Comparison of ENCODE assay signal across 19 cellular contexts in the genomic region with DNA sequence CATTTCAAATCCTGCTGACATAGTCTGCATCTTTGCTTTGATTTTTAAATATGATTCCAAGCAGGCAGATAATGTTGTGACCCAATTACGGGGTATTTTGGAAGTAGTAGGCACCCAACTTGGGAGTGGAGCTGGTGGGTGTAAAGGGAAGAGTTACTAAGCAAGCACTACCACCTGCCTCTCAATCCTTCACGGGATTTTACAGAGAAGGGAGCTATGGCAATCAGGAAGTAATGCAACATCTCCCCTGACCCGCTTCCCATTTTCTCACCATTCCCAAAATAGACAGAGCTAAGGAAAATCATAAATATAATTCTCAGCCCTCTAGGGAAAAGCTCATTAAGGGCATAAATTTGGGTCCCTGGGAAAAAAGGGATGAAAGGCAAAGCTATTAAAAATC. TPM values are rescaled to one million over a fixed set of nuclear protein-coding genes. Genes with fewer than 3 reads are reported as not detected.
DNase-seq lines count a peak whose midpoint lies in the region; ATAC-seq, FAIRE-seq and TF ChIP-seq lines count a peak whose summit lies in the region.
"Had no signal": no experiment of that assay in that cellular context is flagged by ENCODE, and none has a peak within 500 bp of the region (broad histone marks: within the 10 kb centered on the region; RNA-seq: fewer than 3 reads in every experiment).

No MANE protein-coding gene starts in this region.

- no peaks in the 10 kb centered on the region for H3K9me3 Mint-ChIP-seq in astrocyte (ENCODE audit: unreplicated experiment)
- peaks cover 0 to 3% of the 10 kb centered on the region in 2 donors for H3K9me3 Mint-ChIP-seq in effector memory CD8-positive, alpha-beta T cell
- H3K9me3 Mint-ChIP-seq: activated naive CD4-positive, alpha-beta T cell treated with anti-CD3 and anti-CD28 coated beads for 36 hours had no signal

- H3K4me1 ChIP-seq in HCT116 (ENCODE audit: control insufficient read depth in 1 of 2, insufficient read depth in 2 of 2, low read length in 2 of 2), result peaks cover 53 to 73% of the 10 kb centered on the region in 2 experiments
- H3K4me1 ChIP-seq in astrocyte (ENCODE audit: insufficient read depth, low read length), result peaks cover 47% of the 10 kb centered on the region
- peaks cover 0 to 26% of the 10 kb centered on the region in 2 donors for H3K4me1 ChIP-seq in left lung
- peaks cover 8% of the 10 kb centered on the region for H3K4me1 ChIP-seq in smooth muscle cell (ENCODE audit: low read depth)

- H3F3A ChIP-seq in smooth muscle cell (ENCODE audit: low read depth), result peaks cover 7% of the 10 kb centered on the region

- no peak overlapping the region for H2AFZ ChIP-seq in HCT116 (ENCODE audit: low read depth, low read length, poor library complexity, severe bottlenecking)
- no peak overlapping the region for H2AFZ ChIP-seq in astrocyte (ENCODE audit: low read depth, low read length)
- H2AFZ ChIP-seq in smooth muscle cell (ENCODE audit: low read depth), result no peak overlapping the region

- H3K27ac ChIP-seq in HCT116 (ENCODE audit: low read depth, low read length) (peak overlapping the region; percentile 56; the same call in 1 of the 2 replicates), astrocyte (ENCODE audit: low read depth, low read length) (peak overlapping the region; percentile 31), left lung (peak overlapping the region; percentile 28 to 50), smooth muscle cell (ENCODE audit: low read depth) (peak overlapping the region; percentile 80)

- H3K9ac ChIP-seq in HCT116 (ENCODE audit: low read length) (peak overlapping the region; percentile 36), astrocyte (ENCODE audit: low read length) (peak overlapping the region; percentile 1), smooth muscle cell (ENCODE audit: low read depth) (no peak overlapping the region)

- no peak overlapping the region for H3K4me3 Mint-ChIP-seq in astrocyte (ENCODE audit: unreplicated experiment)
- no peak overlapping the region for H3K4me3 Mint-ChIP-seq in effector memory CD8-positive, alpha-beta T cell
- H3K4me3 Mint-ChIP-seq: activated naive CD4-positive, alpha-beta T cell treated with anti-CD3 and anti-CD28 coated beads for 36 hours had no signal

- H3K27me3 ChIP-seq in HCT116 (ENCODE audit: insufficient read depth, low read length), result no peaks in the 10 kb centered on the region
- no peaks in the 10 kb centered on the region for H3K27me3 ChIP-seq in astrocyte (ENCODE audit: insufficient read depth, low read length)
- no peaks in the 10 kb centered on the region for H3K27me3 ChIP-seq in left lung
- H3K27me3 ChIP-seq in smooth muscle cell (ENCODE audit: low read depth), result no peaks in the 10 kb centered on the region

- H3K4me1 Mint-ChIP-seq in astrocyte (ENCODE audit: low read depth, unreplicated experiment), result peaks cover 82% of the 10 kb centered on the region
- no peaks in the 10 kb centered on the region for H3K4me1 Mint-ChIP-seq in effector memory CD8-positive, alpha-beta T cell (ENCODE audit: low read depth in 2 of 2)

- RAD21 ChIA-PET in HCT116 (lab: Charles Lee; ENCODE audit: low non-redundant PET in 1 of 2, low total read pairs in 2 of 2, uncharacterized antibody in 2 of 2, unreplicated experiment in 2 of 2), result interaction anchor here (0.6 to 1.8 kb wide), 2 partner anchors 9 to 11 kb away, joined by 4 read pairs; partner anchors contain the start of gene APBB2 (in 2 of the 2)

- H4K20me1 ChIP-seq in HCT116 (ENCODE audit: insufficient read depth), result peaks cover 6% of the 10 kb centered on the region; the same call in 1 of the 2 replicates
- peaks cover 41% of the 10 kb centered on the region for H4K20me1 ChIP-seq in astrocyte (ENCODE audit: insufficient read depth, low read length)
- peaks cover 54% of the 10 kb centered on the region for H4K20me1 ChIP-seq in smooth muscle cell (ENCODE audit: low read depth)

- peaks cover 7% of the 10 kb centered on the region for H3K36me3 Mint-ChIP-seq in astrocyte (ENCODE audit: low read depth, unreplicated experiment)
- no peaks in the 10 kb centered on the region for H3K36me3 Mint-ChIP-seq in effector memory CD8-positive, alpha-beta T cell (ENCODE audit: insufficient read depth)

- H3K4me2 ChIP-seq in HCT116 (ENCODE audit: low read length), result peak overlapping the region; percentile 68
- H3K4me2 ChIP-seq in astrocyte (ENCODE audit: low read length), result peak overlapping the region; percentile 36
- peak overlapping the region; percentile 58 for H3K4me2 ChIP-seq in smooth muscle cell

- WGBS in smooth muscle cell (ENCODE audit: low lambda C conversion rate), result 81% methylated on average over 3 of the region's 3 CpGs

- POLR2A ChIA-PET in HCT116 (lab: Charles Lee), result interaction anchor here (0.9 to 2.4 kb wide), 5 partner anchors 9 to 297 kb away, joined by 3 to 10 read pairs (median 6); partner anchors contain the start of gene APBB2

- H3K36me3 ChIP-seq in HCT116 (ENCODE audit: control insufficient read depth in 1 of 2, insufficient read depth in 2 of 2, low read length in 2 of 2), result no peaks in the 10 kb centered on the region
- H3K36me3 ChIP-seq in astrocyte (ENCODE audit: insufficient read depth, low read length), result no peaks in the 10 kb centered on the region
- H3K36me3 ChIP-seq in left lung, result no peaks in the 10 kb centered on the region
- no peaks in the 10 kb centered on the region for H3K36me3 ChIP-seq in smooth muscle cell (ENCODE audit: low read depth)

- peaks cover 100% of the 10 kb centered on the region for H3K79me2 ChIP-seq in HCT116 (ENCODE audit: insufficient read depth, low read length)
- H3K79me2 ChIP-seq in astrocyte (ENCODE audit: insufficient read depth, low read length), result peaks cover 100% of the 10 kb centered on the region
- H3K79me2 ChIP-seq in smooth muscle cell (ENCODE audit: low read depth), result peaks cover 91% of the 10 kb centered on the region

- 0 out of 2 replicates have a peak, but pooled peaks have one; percentile 16 for ATAC-seq in HCT116
- ATAC-seq in left lung, result no peak
- no peak for ATAC-seq in effector memory CD8-positive, alpha-beta T cell (replicated peaks)

- H3K27me3 Mint-ChIP-seq in astrocyte (ENCODE audit: low read depth, unreplicated experiment), result no peaks in the 10 kb centered on the region
- H3K27me3 Mint-ChIP-seq in effector memory CD8-positive, alpha-beta T cell, result peaks cover 13% of the 10 kb centered on the region in 2 donors

- H3K4me3 ChIP-seq in HCT116 (replicated peaks in 1 of 2; ENCODE audit: low read depth in 1 of 2, low read length in 2 of 2) (peak overlapping the region in 1 of 2 experiments; percentile 30; a peak in 2 of 4 replicates), astrocyte (ENCODE audit: insufficient read depth, low read depth, low read length) (no peak overlapping the region), left lung (no peak overlapping the region), smooth muscle cell (no peak overlapping the region)
- H3K4me3 ChIP-seq: skin epidermis had no signal

- DNase-seq in HCT116 (ENCODE audit: low read depth, low spot score) (no peak), astrocyte (ENCODE audit: low read depth) (no peak), left lung (no peak), smooth muscle cell (lab: John Stamatoyannopoulos, UW; ENCODE audit: unreplicated experiment) (no peak), NCI-H146 treated with DMSO at 0.1 percent for 48 hours (lab: John Stamatoyannopoulos, UW; ENCODE audit: unreplicated experiment) (no peak), SK-N-DZ (ENCODE audit: low spot score) (no peak)
- no peak for DNase-seq in effector memory CD8-positive, alpha-beta T cell
- DNase-seq: activated CD4-positive, alpha-beta T cell treated with anti-CD3 and anti-CD28 coated beads, Interleukin-2, amount 50 U/mL, for 1 hour; activated naive CD4-positive, alpha-beta T cell treated with anti-CD3 and anti-CD28 coated beads for 36 hours; activated T-cell treated with anti-CD3 and anti-CD28 coated beads for 4 hours; aorta; cortex of kidney; Kasumi-1; NCI-H1105; NCI-H2171; OCI-M1; stimulated activated CD4-positive, alpha-beta T cell treated with anti-CD3 and anti-CD28 coated beads, Interleukin-4, amount 100 ng/mL, for 24 hours had no signal

- H3K27ac Mint-ChIP-seq in astrocyte (ENCODE audit: unreplicated experiment), result peak overlapping the region; percentile 95
- no peak overlapping the region for H3K27ac Mint-ChIP-seq in effector memory CD8-positive, alpha-beta T cell
- H3K27ac Mint-ChIP-seq: activated naive CD4-positive, alpha-beta T cell treated with anti-CD3 and anti-CD28 coated beads for 36 hours had no signal

- CTCF ChIA-PET in HCT116 (lab: Charles Lee), result interaction anchor here (0.7 to 2.1 kb wide), 7 partner anchors 9 to 280 kb away, joined by 3 to 16 read pairs (median 3); partner anchors contain the start of gene APBB2

- TF ChIP-seq CTCF in HCT116 (IDR thresholded peaks at IDR 0.05 in 2 of 3, conservative IDR thresholded peaks at IDR 0.05 in 1 of 3; ENCODE audit: borderline replicate concordance in 1 of 3, insufficient read depth in 1 of 3, low read depth in 2 of 3, low read length in 2 of 3) (no peak), astrocyte (IDR thresholded peaks at IDR 0.05; ENCODE audit: insufficient read depth, low read depth, low read length) (no peak), left lung (IDR thresholded peaks at IDR 0.05) (no peak), smooth muscle cell (IDR thresholded peaks at IDR 0.05; ENCODE audit: borderline replicate concordance, insufficient read depth, poor library complexity, severe bottlenecking) (no peak)

- H3K9me3 ChIP-seq in HCT116 (ENCODE audit: control insufficient read depth in 1 of 2, insufficient read depth in 1 of 2, low read depth in 1 of 2, low read length in 2 of 2) (no peaks in the 10 kb centered on the region), astrocyte (ENCODE audit: insufficient read depth, low read depth, low read length) (no peaks in the 10 kb centered on the region), left lung (no peaks in the 10 kb centered on the region), smooth muscle cell (replicated peaks; ENCODE audit: low read depth) (no peaks in the 10 kb centered on the region)

- no peak for FAIRE-seq in astrocyte (lab: Jason Lieb, UNC)

- intact Hi-C loops in HCT116 (cut with micrococcal nuclease) (no loop called here), left lung (cut with DNase I) (no loop called here)

- TF ChIP-seq RAD21 in HCT116 (IDR thresholded peaks at IDR 0.05; ENCODE audit: low read depth), result no peak

- no peak for TF ChIP-seq POLR2A in HCT116 (IDR thresholded peaks at IDR 0.05; ENCODE audit: borderline replicate concordance, extremely low read depth, insufficient read depth, insufficient read length)

- H3K9me2 ChIP-seq in HCT116 (ENCODE audit: insufficient read depth), result no peaks in the 10 kb centered on the region

- BruUV-seq in HCT116 (replicated peaks; lab: Mats Ljungman, UMichigan), result no TSS peak

RNA-seq across cellular contexts. Expression of gene APBB2, which starts 9.2 kb away (rescaled TPM):
- total RNA-seq in HCT116 (2021; ENCODE audit: unreplicated experiment), result 72.5 TPM
- polyA plus RNA-seq in HCT116 (2012), result 33.6 and 40.7 TPM in 2 replicates
- 172 and 173 TPM in 2 replicates for total RNA-seq in astrocyte
- 10 to 100 TPM; 55.6 to 94.8 TPM for total RNA-seq in left lung
- 60.9 and 83.9 TPM in 2 replicates for total RNA-seq in smooth muscle cell
- polyA plus RNA-seq in smooth muscle cell, result 22.1 and 32.7 TPM in 2 replicates
- polyA plus RNA-seq in SK-N-DZ (2014; cell fraction: cytosol; rRNA removed), result 31.1 and 42.5 TPM in 2 replicates
- polyA plus RNA-seq in SK-N-DZ (2014; cell fraction: nucleus; rRNA removed), result 28.4 and 33.8 TPM in 2 replicates

RNA-seq across cellular contexts. Expression of gene UCHL1, which starts 51.6 kb away (rescaled TPM):
- total RNA-seq in HCT116 (2021; ENCODE audit: unreplicated experiment) (0.54 TPM), astrocyte (1,149 and 1,154 TPM in 2 replicates), left lung (10 to 100 TPM; 26.5 to 31.6 TPM), smooth muscle cell (330 and 360 TPM in 2 replicates)
- polyA plus RNA-seq in HCT116 (2012), result not detected in 2 replicates
- 206 and 223 TPM in 2 replicates for polyA plus RNA-seq in smooth muscle cell
- 2,506 and 2,812 TPM in 2 replicates for polyA plus RNA-seq in SK-N-DZ (2014; cell fraction: cytosol; rRNA removed)
- polyA plus RNA-seq in SK-N-DZ (2014; cell fraction: nucleus; rRNA removed), result 4,720 and 4,854 TPM in 2 replicates
- total RNA-seq: HT-29 had no signal

Comparison
In these comparisons a context has a peak if more than half of its experiments do, and no peak if none do; other contexts are left out.
1. RNA of gene UCHL1, which starts 51.6 kb away (total RNA-seq): 1,149 to 1,154 TPM in astrocyte, 330 to 360 TPM in smooth muscle cell and 26.5 to 31.6 TPM in left lung; 0.54 TPM in HCT116 (single experiment); every median in the first group is over 10 times any median in the second.
2. Peak in every context shown above with its lines, with median percentiles within 50 percentile points of each other: H3K27ac ChIP-seq and H3K4me2 ChIP-seq.